Comparison of ENCODE assay signal across 30 cellular contexts in the genomic region with DNA sequence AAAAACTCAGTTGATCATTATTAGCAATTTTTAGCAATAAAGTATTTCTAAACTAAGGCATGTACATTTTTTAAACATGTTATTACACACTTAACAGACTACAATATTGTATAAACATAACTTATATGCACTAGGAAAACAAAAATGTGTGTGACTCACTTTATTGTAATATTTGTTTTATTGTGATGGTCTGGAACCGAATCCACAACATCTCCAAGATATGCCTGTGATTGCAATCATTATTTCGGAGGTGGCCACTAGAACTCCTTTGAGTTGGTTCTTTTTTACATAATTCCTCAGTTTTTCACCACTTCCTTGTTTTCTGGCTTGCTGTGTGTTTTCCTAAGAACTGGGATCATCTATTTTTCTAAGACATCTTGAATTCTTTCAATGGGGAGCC.
"Had no signal": no experiment of that assay in that cellular context is flagged by ENCODE, and none has a peak within 500 bp of the region (broad histone marks: within the 10 kb centered on the region; RNA-seq: fewer than 3 reads in every experiment).

No MANE protein-coding gene starts in this region.

- H3K27me3 ChIP-seq: dorsolateral prefrontal cortex, esophagus muscularis mucosa, foreskin keratinocyte, gastroesophageal sphincter, heart left ventricle, hepatocyte, left lung, neural progenitor cell, ovary, sigmoid colon, spleen, testis, tibial artery, upper lobe of left lung had no signal

- H3K27me3 Mint-ChIP-seq: naive thymus-derived CD4-positive, alpha-beta T cell; stimulated activated memory B cell treated with anti-CD40 and anti-IgM and Interleukin-4, amounts not matched to agents 10 μg/mL and 1 μg/mL and 100 μg/mL, for 72 hours had no signal

- DNase-seq: dorsolateral prefrontal cortex; effector CD4-positive, alpha-beta T cell; endodermal cell; foreskin keratinocyte; heart left ventricle; left cardiac atrium; left lung; mesenchymal stem cell; midbrain; naive thymus-derived CD4-positive, alpha-beta T cell; ovary; posterior cingulate gyrus; psoas muscle; right cardiac atrium; sigmoid colon; spleen; stimulated activated CD4-positive, alpha-beta T cell treated with anti-CD3 and anti-CD28 coated beads, Interleukin-4, amount 100 ng/mL, for 4 hours; stimulated activated naive CD8-positive, alpha-beta T cell treated with anti-CD3 and anti-CD28 coated beads, Interleukin-15, Interleukin-2, amounts not matched to agents 100 U/mL and 50 U/mL, for 24 hours; substantia nigra; testis; tibial artery; upper lobe of left lung had no signal

- H2AFZ ChIP-seq: hepatocyte, neural progenitor cell had no signal

- FAIRE-seq: urothelium cell line had no signal

- H3K4me3 Mint-ChIP-seq: endodermal cell; naive thymus-derived CD4-positive, alpha-beta T cell; nephron; neural progenitor cell; stimulated activated memory B cell treated with anti-CD40 and anti-IgM and Interleukin-4, amounts not matched to agents 10 μg/mL and 1 μg/mL and 100 μg/mL, for 72 hours had no signal

- H3K9ac ChIP-seq: neural progenitor cell had no signal

- H3K27ac ChIP-seq: dorsolateral prefrontal cortex, esophagus muscularis mucosa, foreskin keratinocyte, gastroesophageal sphincter, heart left ventricle, hepatocyte, left lung, neural progenitor cell, ovary, psoas muscle, sigmoid colon, skin epidermis, spleen, testis, tibial artery, upper lobe of left lung had no signal

- H3K36me3 ChIP-seq: esophagus muscularis mucosa, gastroesophageal sphincter, heart left ventricle, left lung, neural progenitor cell, ovary, sigmoid colon, tibial artery, upper lobe of left lung had no signal

- H3K9me3 Mint-ChIP-seq: endodermal cell; stimulated activated memory B cell treated with anti-CD40 and anti-IgM and Interleukin-4, amounts not matched to agents 10 μg/mL and 1 μg/mL and 100 μg/mL, for 72 hours had no signal

- ATAC-seq: foreskin keratinocyte; gastroesophageal sphincter; heart left ventricle; left cardiac atrium; left lung; naive thymus-derived CD4-positive, alpha-beta T cell; psoas muscle; right cardiac atrium; stimulated activated memory B cell treated with anti-CD40 and anti-IgM and Interleukin-4, amounts not matched to agents 10 μg/mL and 1 μg/mL and 100 μg/mL, for 72 hours; stimulated activated naive CD8-positive, alpha-beta T cell treated with anti-CD3 and anti-CD28 coated beads, Interleukin-15, Interleukin-2, amounts not matched to agents 100 U/mL and 50 U/mL, for 24 hours had no signal

- H3K4me3 ChIP-seq: dorsolateral prefrontal cortex, esophagus muscularis mucosa, gastroesophageal sphincter, heart left ventricle, hepatocyte, left lung, neural progenitor cell, ovary, psoas muscle, sigmoid colon, skin epidermis, spleen, testis, tibial artery, upper lobe of left lung had no signal

- H3K9me3 ChIP-seq: esophagus muscularis mucosa, gastroesophageal sphincter, heart left ventricle, left lung, ovary, psoas muscle, sigmoid colon, testis, tibial artery, upper lobe of left lung had no signal

- H3K27ac Mint-ChIP-seq: endodermal cell; naive thymus-derived CD4-positive, alpha-beta T cell; nephron; neural progenitor cell; stimulated activated memory B cell treated with anti-CD40 and anti-IgM and Interleukin-4, amounts not matched to agents 10 μg/mL and 1 μg/mL and 100 μg/mL, for 72 hours had no signal

- H3K4me1 ChIP-seq: foreskin keratinocyte, neural progenitor cell, testis had no signal

- H3K4me2 ChIP-seq: hepatocyte, neural progenitor cell had no signal

- H3K4me1 Mint-ChIP-seq: neural progenitor cell had no signal
